Comparison of ENCODE assay signal across 1 cellular context in the genomic region with DNA sequence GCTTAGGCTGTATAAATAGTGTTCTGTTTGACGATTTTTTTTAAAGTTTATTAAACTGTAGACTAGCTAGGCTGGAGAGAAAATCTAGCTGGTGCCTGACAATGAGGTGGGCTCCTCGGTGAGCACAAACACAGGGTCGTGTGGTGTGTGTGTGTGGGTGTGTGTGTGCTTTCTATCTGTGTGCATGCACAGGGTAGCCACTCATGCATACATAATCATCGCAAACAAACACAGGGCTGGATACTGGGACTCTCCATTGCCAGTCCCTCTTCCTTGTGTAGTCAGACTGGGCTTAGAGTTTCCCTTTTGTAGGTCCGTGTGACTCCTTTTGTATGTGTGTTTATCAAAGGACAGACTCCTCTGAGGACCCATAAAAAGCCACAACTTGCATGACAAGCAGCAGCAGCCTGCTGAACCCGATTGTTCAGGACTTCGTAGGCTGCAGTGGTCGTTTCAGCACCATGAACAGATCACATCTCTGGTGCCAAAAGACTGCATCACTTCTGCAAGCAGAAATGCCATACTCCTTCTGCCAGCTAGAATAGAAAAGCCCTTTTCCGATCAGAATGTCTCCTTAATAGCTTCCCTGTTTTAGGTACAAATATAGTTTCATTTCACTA.
TF ChIP-seq lines count a peak whose summit lies in the region.

No MANE protein-coding gene starts in this region.

TF ChIP-seq in IMR-90, 13 proteins besides CTCF, POLR2A, EP300 and RAD21 (continued from another document):
- TF ChIP-seq CHD1 (IDR thresholded peaks at IDR 0.05; ENCODE audit: low read depth, low read length) (no peak), MAZ (IDR thresholded peaks at IDR 0.05; ENCODE audit: borderline replicate concordance, low read depth, low read length) (no peak), SMC3 (IDR thresholded peaks at IDR 0.05; ENCODE audit: low read depth, low read length) (no peak), BHLHE40 (IDR thresholded peaks at IDR 0.05; ENCODE audit: low read depth, low read length) (no peak), CEBPB (IDR thresholded peaks at IDR 0.05; ENCODE audit: low read depth, low read length) (no peak), MAFK (IDR thresholded peaks at IDR 0.05; ENCODE audit: low read depth, low read length) (no peak)
- TF ChIP-seq, protein P1, sequence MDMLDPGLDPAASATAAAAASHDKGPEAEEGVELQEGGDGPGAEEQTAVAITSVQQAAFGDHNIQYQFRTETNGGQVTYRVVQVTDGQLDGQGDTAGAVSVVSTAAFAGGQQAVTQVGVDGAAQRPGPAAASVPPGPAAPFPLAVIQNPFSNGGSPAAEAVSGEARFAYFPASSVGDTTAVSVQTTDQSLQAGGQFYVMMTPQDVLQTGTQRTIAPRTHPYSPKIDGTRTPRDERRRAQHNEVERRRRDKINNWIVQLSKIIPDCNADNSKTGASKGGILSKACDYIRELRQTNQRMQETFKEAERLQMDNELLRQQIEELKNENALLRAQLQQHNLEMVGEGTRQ (IDR thresholded peaks at IDR 0.05; ENCODE audit: low read depth, low read length): no peak
